ENCODE assay signal across 27 cellular contexts in the genomic region with DNA sequence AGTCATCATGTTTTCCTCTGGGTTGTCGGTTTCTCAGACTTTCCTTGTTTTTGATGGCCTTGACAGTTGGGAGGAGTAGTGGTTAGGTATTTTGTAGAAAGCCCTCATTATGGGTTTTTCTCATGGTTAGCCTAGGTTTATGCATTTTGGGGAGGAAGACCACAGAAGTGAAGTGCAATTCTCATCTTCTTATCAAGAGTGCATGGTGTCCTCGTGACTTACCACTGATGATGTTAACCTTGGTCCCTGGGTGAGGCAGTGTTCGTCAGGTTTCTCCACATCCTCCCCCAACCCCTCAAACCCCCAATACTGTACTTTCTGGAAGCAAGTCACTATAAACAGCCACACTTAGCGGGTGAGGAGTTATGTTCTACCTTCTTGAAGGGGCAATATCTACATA. TPM values are rescaled to one million over a fixed set of nuclear protein-coding genes. Genes with fewer than 3 reads are reported as not detected.
DNase-seq lines count a peak whose midpoint lies in the region; ATAC-seq, FAIRE-seq and TF ChIP-seq lines count a peak whose summit lies in the region.
"Had no signal": no experiment of that assay in that cellular context is flagged by ENCODE, and none has a peak within 500 bp of the region (broad histone marks: within the 10 kb centered on the region; RNA-seq: fewer than 3 reads in every experiment).

No MANE protein-coding gene starts in this region.

- H3K4me3 Mint-ChIP-seq in activated CD4-positive, alpha-beta T cell treated with anti-CD3 and anti-CD28 coated beads for 36 hours: no peak overlapping the region
- peak overlapping the region; percentile 24 for H3K4me3 Mint-ChIP-seq in T-helper 2 cell treated with Interferon-gamma antibody and Interleukin-4, amounts not matched to agents 5 μg/mL and 100 μg/mL, for 36 hours
- no peak overlapping the region for H3K4me3 Mint-ChIP-seq in stimulated activated effector memory CD8-positive, alpha-beta T cell treated with anti-CD3 and anti-CD28 coated beads, Interleukin-12 subunit alpha, Interleukin-12 subunit beta, amount 100 ng/mL, for 72 hours
- H3K4me3 Mint-ChIP-seq: natural killer cell treated with Interleukin-12 subunit alpha and Interleukin-12 subunit beta and Interleukin-15 and Interleukin-18, amount 100 ng/mL, for 72 hours had no signal

- no peaks in the 10 kb centered on the region for H3K36me3 ChIP-seq in endothelial cell of umbilical vein (ENCODE audit: control insufficient read depth in 2 of 2, extremely low read depth in 1 of 2, insufficient read depth in 2 of 2, low read length in 2 of 2)
- H3K36me3 ChIP-seq: tibial artery had no signal

- H3K27ac Mint-ChIP-seq in activated CD4-positive, alpha-beta T cell treated with anti-CD3 and anti-CD28 coated beads for 36 hours: peak overlapping the region; percentile 49
- H3K27ac Mint-ChIP-seq in T-helper 2 cell treated with Interferon-gamma antibody and Interleukin-4, amounts not matched to agents 5 μg/mL and 100 μg/mL, for 36 hours: peak overlapping the region; percentile 69
- no peak overlapping the region for H3K27ac Mint-ChIP-seq in stimulated activated effector memory CD8-positive, alpha-beta T cell treated with anti-CD3 and anti-CD28 coated beads, Interleukin-12 subunit alpha, Interleukin-12 subunit beta, amount 100 ng/mL, for 72 hours

- no peaks in the 10 kb centered on the region for H3K9me1 ChIP-seq in endothelial cell of umbilical vein (replicated peaks; ENCODE audit: control insufficient read depth, extremely low read depth, insufficient read depth, low read length)

- peaks cover 47% of the 10 kb centered on the region for H3K79me2 ChIP-seq in endothelial cell of umbilical vein (ENCODE audit: control insufficient read depth, insufficient read depth, low read length)

- CTCF ChIA-PET in activated CD4-positive, alpha-beta T cell treated with anti-CD3 and anti-CD28 coated beads for 36 hours (lab: Charles Lee): no interaction called here
- CTCF ChIA-PET in endothelial cell of umbilical vein (lab: Charles Lee): no interaction called here

- no peak for TF ChIP-seq POLR2A in endothelial cell of umbilical vein (IDR thresholded peaks at IDR 0.05; ENCODE audit: low read depth, low read length)

- ATAC-seq in activated CD4-positive, alpha-beta T cell treated with anti-CD3 and anti-CD28 coated beads for 36 hours: no peak
- peak; percentile 87 for ATAC-seq in stimulated activated effector memory CD8-positive, alpha-beta T cell treated with anti-CD3 and anti-CD28 coated beads, Interleukin-12 subunit alpha, Interleukin-12 subunit beta, amount 100 ng/mL, for 72 hours
- no peak for ATAC-seq in HG03045 (IDR thresholded peaks at IDR 0.05; ENCODE audit: unreplicated experiment)
- ATAC-seq: esophagus mucosa, foreskin keratinocyte, left lung, Right ventricle myocardium inferior had no signal

- FAIRE-seq in endothelial cell of umbilical vein (lab: Jason Lieb, UNC): no peak

- TSS peak; percentile 13 for BruUV-seq in endothelial cell of umbilical vein (replicated peaks; lab: Mats Ljungman, UMichigan)

- DNase-seq in activated CD4-positive, alpha-beta T cell treated with anti-CD3 and anti-CD28 coated beads for 36 hours: no peak
- no peak for DNase-seq in activated CD4-positive, alpha-beta T cell treated with anti-CD3 and anti-CD28 coated beads for 48 hours
- DNase-seq in T-helper 2 cell treated with Interferon-gamma antibody and Interleukin-4, amounts not matched to agents 5 μg/mL and 100 μg/mL, for 36 hours (ENCODE audit: low spot score): no peak
- DNase-seq in endothelial cell of umbilical vein (ENCODE audit: low read depth, low spot score): no peak
- no peak for DNase-seq in stimulated activated effector memory CD8-positive, alpha-beta T cell treated with anti-CD3 and anti-CD28 coated beads, Interleukin-12 subunit alpha, Interleukin-12 subunit beta, amount 100 ng/mL, for 72 hours (ENCODE audit: low spot score in 2 of 2)
- DNase-seq in NAMALWA (ENCODE audit: low spot score): no peak
- no peak for DNase-seq in SHP77 treated with DMSO at 0.1 percent for 48 hours (lab: John Stamatoyannopoulos, UW)
- DNase-seq: activated CD4-positive, CD25-positive, alpha-beta regulatory T cell; activated effector memory CD4-positive, alpha-beta T cell treated with Interleukin-2 at 50 U/mL for 16 hours; CD4-positive, alpha-beta memory T cell; effector CD8-positive, alpha-beta T cell; foreskin keratinocyte; hippocampal formation; left lung; mesendoderm; MG63; NCI-H1417; NCI-H446 treated with DMSO at 0.1 percent for 48 hours; stimulated activated naive CD4-positive, alpha-beta T cell treated with Interleukin-2 at 50 U/mL for 16 hours; SW 1271; tibial artery had no signal

- POLR2A ChIA-PET in activated CD4-positive, alpha-beta T cell treated with anti-CD3 and anti-CD28 coated beads for 36 hours (lab: Charles Lee): no interaction called here
- POLR2A ChIA-PET in endothelial cell of umbilical vein (lab: Charles Lee): no interaction called here

- H3K9me3 ChIP-seq in endothelial cell of umbilical vein (replicated peaks; ENCODE audit: control insufficient read depth, insufficient read depth, low read length): no peaks in the 10 kb centered on the region
- H3K9me3 ChIP-seq: left lung, MG63, tibial artery had no signal

- dilution Hi-C loops in endothelial cell of umbilical vein (cut with MboI; ENCODE audit: extremely low pct_ligation_motif_present, low sequenced_read_pairs): no loop called here

- H3K36me3 Mint-ChIP-seq in activated CD4-positive, alpha-beta T cell treated with anti-CD3 and anti-CD28 coated beads for 36 hours (ENCODE audit: low read depth): peaks cover 16% of the 10 kb centered on the region
- H3K36me3 Mint-ChIP-seq in T-helper 2 cell treated with Interferon-gamma antibody and Interleukin-4, amounts not matched to agents 5 μg/mL and 100 μg/mL, for 36 hours (ENCODE audit: low read depth): peaks cover 22% of the 10 kb centered on the region
- H3K36me3 Mint-ChIP-seq in stimulated activated effector memory CD8-positive, alpha-beta T cell treated with anti-CD3 and anti-CD28 coated beads, Interleukin-12 subunit alpha, Interleukin-12 subunit beta, amount 100 ng/mL, for 72 hours: peaks cover 53% of the 10 kb centered on the region
- H3K36me3 Mint-ChIP-seq: natural killer cell treated with Interleukin-12 subunit alpha and Interleukin-12 subunit beta and Interleukin-15 and Interleukin-18, amount 100 ng/mL, for 72 hours had no signal

- peaks cover 33% of the 10 kb centered on the region for H3K4me1 Mint-ChIP-seq in activated CD4-positive, alpha-beta T cell treated with anti-CD3 and anti-CD28 coated beads for 36 hours
- peaks cover 27% of the 10 kb centered on the region for H3K4me1 Mint-ChIP-seq in T-helper 2 cell treated with Interferon-gamma antibody and Interleukin-4, amounts not matched to agents 5 μg/mL and 100 μg/mL, for 36 hours (ENCODE audit: low read depth)
- H3K4me1 Mint-ChIP-seq in stimulated activated effector memory CD8-positive, alpha-beta T cell treated with anti-CD3 and anti-CD28 coated beads, Interleukin-12 subunit alpha, Interleukin-12 subunit beta, amount 100 ng/mL, for 72 hours: peaks cover 40% of the 10 kb centered on the region

- H3K27ac ChIP-seq in endothelial cell of umbilical vein (ENCODE audit: insufficient read depth, low read depth, low read length): no peak overlapping the region
- H3K27ac ChIP-seq: 22Rv1, foreskin keratinocyte, left lung, skin epidermis, tibial artery had no signal

- no peak for TF ChIP-seq CTCF in endothelial cell of umbilical vein (IDR thresholded peaks at IDR 0.05; ENCODE audit: extremely low read depth in 1 of 2, insufficient read depth in 1 of 2, low read depth in 1 of 2, low read length in 2 of 2)

- peaks cover 4% of the 10 kb centered on the region for H4K20me1 ChIP-seq in endothelial cell of umbilical vein (replicated peaks; ENCODE audit: control insufficient read depth, extremely low read depth, insufficient read depth, low read length)

- intact Hi-C loops in activated CD4-positive, alpha-beta T cell treated with anti-CD3 and anti-CD28 coated beads for 36 hours (cut with DNase I, micrococcal nuclease): no loop called here
- intact Hi-C loops in endothelial cell of umbilical vein (cut with micrococcal nuclease): no loop called here

- H3K9me3 Mint-ChIP-seq in activated CD4-positive, alpha-beta T cell treated with anti-CD3 and anti-CD28 coated beads for 36 hours (ENCODE audit: low read depth): no peaks in the 10 kb centered on the region
- no peaks in the 10 kb centered on the region for H3K9me3 Mint-ChIP-seq in T-helper 2 cell treated with Interferon-gamma antibody and Interleukin-4, amounts not matched to agents 5 μg/mL and 100 μg/mL, for 36 hours
- no peaks in the 10 kb centered on the region for H3K9me3 Mint-ChIP-seq in stimulated activated effector memory CD8-positive, alpha-beta T cell treated with anti-CD3 and anti-CD28 coated beads, Interleukin-12 subunit alpha, Interleukin-12 subunit beta, amount 100 ng/mL, for 72 hours
- H3K9me3 Mint-ChIP-seq: CD4-positive, alpha-beta memory T cell; natural killer cell treated with Interleukin-12 subunit alpha and Interleukin-12 subunit beta and Interleukin-15 and Interleukin-18, amount 100 ng/mL, for 72 hours had no signal

- no peak overlapping the region for H3K4me3 ChIP-seq in endothelial cell of umbilical vein (replicated peaks in 1 of 3; ENCODE audit: insufficient read depth in 1 of 3, low read depth in 1 of 3, low read length in 3 of 3)
- H3K4me3 ChIP-seq: left lung, MG63, skin epidermis, tibial artery had no signal

- no peak overlapping the region for H2AFZ ChIP-seq in endothelial cell of umbilical vein (ENCODE audit: low read depth, low read length)

- H3K4me1 ChIP-seq in endothelial cell of umbilical vein (ENCODE audit: control insufficient read depth, extremely low read depth, insufficient read depth, low read length): no peaks in the 10 kb centered on the region
- H3K4me1 ChIP-seq: foreskin keratinocyte, tibial artery had no signal

- no peak overlapping the region for H3K4me2 ChIP-seq in endothelial cell of umbilical vein (ENCODE audit: insufficient read depth, low read length)

- H3K27me3 Mint-ChIP-seq in activated CD4-positive, alpha-beta T cell treated with anti-CD3 and anti-CD28 coated beads for 36 hours: no peaks in the 10 kb centered on the region
- no peaks in the 10 kb centered on the region for H3K27me3 Mint-ChIP-seq in T-helper 2 cell treated with Interferon-gamma antibody and Interleukin-4, amounts not matched to agents 5 μg/mL and 100 μg/mL, for 36 hours (ENCODE audit: low read depth)
- H3K27me3 Mint-ChIP-seq: CD4-positive, alpha-beta memory T cell; natural killer cell treated with Interleukin-12 subunit alpha and Interleukin-12 subunit beta and Interleukin-15 and Interleukin-18, amount 100 ng/mL, for 72 hours had no signal

- no peaks in the 10 kb centered on the region for H3K27me3 ChIP-seq in endothelial cell of umbilical vein (ENCODE audit: control insufficient read depth in 2 of 2, insufficient read depth in 2 of 2, low read length in 2 of 2)
- H3K27me3 ChIP-seq: foreskin keratinocyte, left lung, MG63, tibial artery had no signal

- H3K9ac ChIP-seq in endothelial cell of umbilical vein (replicated peaks; ENCODE audit: extremely low read depth, insufficient read depth, low read length): no peak overlapping the region

RNA-seq across cellular contexts. Expression of a gene that starts 42.3 kb away (rescaled TPM):
- total RNA-seq in activated CD4-positive, alpha-beta T cell treated with anti-CD3 and anti-CD28 coated beads for 36 hours: 100 to 1,000 TPM in 1 of 2 experiments, 10 to 100 TPM in 1; 77.6 to 109 TPM
- total RNA-seq in endothelial cell of umbilical vein: 78.6 and 88.1 TPM in 2 replicates
- 41.0 and 47.7 TPM in 2 replicates for polyA plus RNA-seq in endothelial cell of umbilical vein
- 37.8 and 41.5 TPM in 2 replicates for polyA plus RNA-seq in endothelial cell of umbilical vein (2011; cell fraction: cytosol; rRNA removed)
- 88.1 and 105 TPM in 2 replicates for polyA plus RNA-seq in endothelial cell of umbilical vein (2011; cell fraction: nucleus; rRNA removed)
- polyA plus RNA-seq in endothelial cell of umbilical vein (2012): 40.8 and 51.1 TPM in 2 replicates
- polyA minus RNA-seq in endothelial cell of umbilical vein: 111 and 121 TPM in 2 replicates
- 41.9 TPM for polyA minus RNA-seq in endothelial cell of umbilical vein (2011; cell fraction: cytosol; rRNA and poly(A)+ RNA removed)
- polyA minus RNA-seq in endothelial cell of umbilical vein (2011; cell fraction: nucleus; rRNA and poly(A)+ RNA removed): 139 and 186 TPM in 2 replicates
